ENCODE assay signal across 9 cellular contexts in the genomic region with DNA sequence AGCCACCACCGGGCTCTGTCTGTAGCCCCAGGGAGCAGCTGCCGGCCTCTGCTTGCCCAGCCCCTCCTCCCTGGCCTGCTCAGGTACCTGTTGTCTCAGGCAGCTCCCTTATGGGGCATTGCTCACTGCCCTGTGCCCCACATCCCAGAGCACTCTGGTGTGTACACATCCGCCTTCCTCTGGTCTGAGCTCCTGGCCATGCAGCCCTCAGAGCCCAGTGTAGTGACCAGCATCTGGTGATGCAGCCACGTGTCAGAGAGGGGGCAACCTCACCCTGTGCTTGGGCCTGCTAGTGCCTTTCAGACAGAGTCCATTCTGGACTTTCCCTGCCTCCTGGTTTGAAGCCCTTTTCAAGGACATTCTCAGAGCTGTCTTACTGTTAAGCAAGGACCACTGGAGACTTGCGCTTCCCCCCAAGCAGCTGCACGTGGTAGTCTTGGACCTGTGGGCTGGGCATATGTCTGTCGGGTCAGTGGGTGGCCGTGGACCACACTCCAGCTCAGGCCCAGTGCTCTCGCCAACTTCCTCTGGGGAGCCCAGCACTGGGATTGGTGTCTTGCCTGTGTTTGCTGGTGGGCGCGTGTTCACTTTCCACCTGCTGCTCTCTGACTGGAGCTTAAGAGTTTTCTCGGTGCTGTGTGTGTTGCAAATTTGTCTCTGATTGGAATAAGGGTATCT. TPM values are rescaled to one million over a fixed set of nuclear protein-coding genes. Genes with fewer than 3 reads are reported as not detected.
A peak's percentile ranks its signal among the peaks of the same experiment; 100 is the strongest.
DNase-seq lines count a peak whose midpoint lies in the region; ATAC-seq and TF ChIP-seq lines count a peak whose summit lies in the region.
"Had no signal": no experiment of that assay in that cellular context is flagged by ENCODE, and none has a peak within 500 bp of the region (broad histone marks: within the 10 kb centered on the region; RNA-seq: fewer than 3 reads in every experiment).

No MANE protein-coding gene starts in this region.

- H4K20me1 ChIP-seq in neural progenitor cell (ENCODE audit: low read depth): peaks cover 5% of the 10 kb centered on the region

- ATAC-seq in GM18517 (IDR thresholded peaks at IDR 0.05; ENCODE audit: unreplicated experiment): peak; percentile 14
- ATAC-seq in HG02798 (IDR thresholded peaks at IDR 0.05; ENCODE audit: poor library complexity, unreplicated experiment): peak; percentile 14

- no peak overlapping the region for H3K4me2 ChIP-seq in neural progenitor cell

- no peak overlapping the region for H2AFZ ChIP-seq in neural progenitor cell (replicated peaks)

- peak; percentile 65 for DNase-seq in activated CD8-positive, alpha-beta memory T cell treated with anti-CD3 and anti-CD28 coated beads, Interleukin-2, amount 50 U/mL, for 48 hours
- no peak for DNase-seq in neural progenitor cell (ENCODE audit: low spot score)
- no peak for DNase-seq in ecto neural progenitor cell (ENCODE audit: low spot score)
- no peak for DNase-seq in GOT3 (lab: John Stamatoyannopoulos, UW)
- DNase-seq in stimulated activated CD4-positive, alpha-beta T cell treated with anti-CD3 and anti-CD28 coated beads, Interleukin-2, amount 100 ng/mL, for 48 hours: no peak
- no peak for DNase-seq in NCI-H774 (lab: John Stamatoyannopoulos, UW)
- DNase-seq: NCI-H1436 treated with DMSO at 0.1 percent for 48 hours had no signal

- H3K4me1 ChIP-seq in neural progenitor cell: peaks cover 20% of the 10 kb centered on the region

- H3K4me3 Mint-ChIP-seq in neural progenitor cell: no peak overlapping the region

- H3K9ac ChIP-seq in neural progenitor cell: no peak overlapping the region

- no peak overlapping the region for H3K4me3 ChIP-seq in neural progenitor cell

- peaks cover 37% of the 10 kb centered on the region for H3K4me1 Mint-ChIP-seq in neural progenitor cell

- peak overlapping the region; percentile 42 for H3K27ac Mint-ChIP-seq in neural progenitor cell

- no peaks in the 10 kb centered on the region for H3F3A ChIP-seq in neural progenitor cell (ENCODE audit: low read depth)

- peaks cover 5% of the 10 kb centered on the region for H3K27me3 Mint-ChIP-seq in neural progenitor cell (ENCODE audit: insufficient read depth, low read depth)

- H3K36me3 Mint-ChIP-seq in neural progenitor cell: peaks cover 6% of the 10 kb centered on the region

- no peaks in the 10 kb centered on the region for H3K9me3 ChIP-seq in neural progenitor cell (ENCODE audit: low read depth)

- no peak overlapping the region for H3K27ac ChIP-seq in neural progenitor cell

- no peaks in the 10 kb centered on the region for H3K36me3 ChIP-seq in neural progenitor cell

- TF ChIP-seq CTCF in neural progenitor cell (IDR thresholded peaks at IDR 0.05): no peak

- H3K79me2 ChIP-seq in neural progenitor cell (ENCODE audit: low read depth): no peaks in the 10 kb centered on the region

- no peaks in the 10 kb centered on the region for H3K9me3 Mint-ChIP-seq in neural progenitor cell

- H3K27me3 ChIP-seq in neural progenitor cell: no peaks in the 10 kb centered on the region

RNA-seq across cellular contexts. Expression of a gene that starts 30.7 kb away (rescaled TPM):
- total RNA-seq in neural progenitor cell (ENCODE audit: low replicate concordance): 10.9 and 22.0 TPM in 2 replicates
